In the genomic region with DNA sequence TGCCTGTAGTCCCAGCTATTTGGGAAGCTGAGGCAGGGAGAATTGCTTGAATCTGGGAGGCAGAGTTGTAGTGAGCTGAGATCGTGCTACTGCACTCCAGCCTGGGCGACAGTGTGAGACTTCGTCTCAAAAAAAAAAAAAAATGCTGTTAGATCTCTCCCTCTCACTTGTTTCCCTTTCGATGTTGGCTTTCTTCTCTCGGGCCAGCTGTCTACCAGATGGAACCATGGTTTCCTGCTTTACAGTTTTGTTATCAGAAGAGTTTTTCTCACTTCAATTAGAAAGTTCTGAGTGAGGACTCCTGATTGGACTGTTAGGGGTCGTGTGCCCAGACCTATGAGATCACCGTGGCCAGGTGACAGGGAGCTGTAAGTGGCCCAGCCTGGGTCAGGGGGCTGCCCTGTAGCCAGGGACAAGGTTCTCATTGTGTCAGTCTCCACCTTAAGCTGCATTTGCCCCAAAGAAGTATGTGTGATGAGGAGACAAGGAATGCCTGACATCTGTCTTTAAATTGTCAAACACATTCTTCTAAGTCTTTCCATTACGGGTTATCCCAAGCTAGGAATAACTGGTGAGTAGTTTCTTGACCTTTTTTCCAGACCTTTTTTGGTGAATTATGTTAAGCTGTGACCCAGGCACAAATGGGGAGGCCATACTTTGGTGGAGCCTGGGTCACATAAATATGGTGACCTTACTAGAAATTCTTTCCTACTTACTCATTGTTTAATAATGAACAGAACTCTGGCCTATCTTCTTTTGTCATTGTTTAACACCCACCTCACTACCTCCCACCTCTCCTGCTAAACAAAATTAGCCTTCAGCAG, we compare ENCODE assay signal across 8 cellular contexts. TPM values are rescaled to one million over a fixed set of nuclear protein-coding genes. Genes with fewer than 3 reads are reported as not detected.
A peak's percentile ranks its signal among the peaks of the same experiment; 100 is the strongest.
DNase-seq lines count a peak whose midpoint lies in the region; ATAC-seq lines count a peak whose summit lies in the region.

No MANE protein-coding gene starts in this region.

- peaks cover 36% of the 10 kb centered on the region for H3K4me1 ChIP-seq in iPS-15b (ENCODE audit: control insufficient read depth, insufficient read depth, low read length)

- peak overlapping the region; percentile 70 for H3K27ac Mint-ChIP-seq in activated CD4-positive, alpha-beta memory T cell treated with anti-CD3 and anti-CD28 coated beads, Interleukin-2, amount 10 ng/mL, durations not matched to agents 7 days and 5 days

- no peaks in the 10 kb centered on the region for H3K36me3 ChIP-seq in iPS-15b (ENCODE audit: control insufficient read depth, insufficient read depth, low read length)

- ATAC-seq in HG03097 (IDR thresholded peaks at IDR 0.05; ENCODE audit: low FRiP score, unreplicated experiment) (peak; percentile 93), esophagus mucosa (no peak)

- CTCF ChIA-PET in activated CD4-positive, alpha-beta memory T cell treated with anti-CD3 and anti-CD28 coated beads, Interleukin-2, amount 10 ng/mL, durations not matched to agents 7 days and 5 days (lab: Charles Lee), result interaction anchor here (0.6 to 3.2 kb wide), 5 partner anchors 13 to 85 kb away, joined by 3 to 23 read pairs (median 3); a partner anchor contains a TSS

- no peaks in the 10 kb centered on the region for H3K27me3 ChIP-seq in iPS-15b (ENCODE audit: control insufficient read depth, insufficient read depth, low read length)

- peak overlapping the region; percentile 2 for H3K4me3 Mint-ChIP-seq in activated CD4-positive, alpha-beta memory T cell treated with anti-CD3 and anti-CD28 coated beads, Interleukin-2, amount 10 ng/mL, durations not matched to agents 7 days and 5 days

- DNase-seq in activated CD4-positive, CD25-positive, alpha-beta regulatory T cell treated with anti-CD3 and anti-CD28 coated beads, Interleukin-2, amount 50 U/mL, for 16 hours (ENCODE audit: low read depth, low spot score), result peak; percentile 15
- DNase-seq in activated CD4-positive, CD25-positive, alpha-beta regulatory T cell treated with anti-CD3 and anti-CD28 coated beads, Interleukin-2, amount 50 U/mL, for 72 hours, result no peak
- DNase-seq in activated CD4-positive, alpha-beta memory T cell treated with anti-CD3 and anti-CD28 coated beads, Interleukin-2, amount 10 ng/mL, durations not matched to agents 7 days and 5 days, result peak; percentile 39
- no peak for DNase-seq in DMS79 (lab: John Stamatoyannopoulos, UW)
- DNase-seq in DMS114 treated with DMSO at 0.1 percent for 48 hours (lab: John Stamatoyannopoulos, UW; ENCODE audit: unreplicated experiment), result no peak

- H3K9ac ChIP-seq in iPS-15b (ENCODE audit: low read depth, low read length), result peak overlapping the region; percentile 51

- H3K9me3 ChIP-seq in iPS-15b (ENCODE audit: control insufficient read depth, insufficient read depth, low read length), result no peaks in the 10 kb centered on the region

- no peaks in the 10 kb centered on the region for H3K9me3 Mint-ChIP-seq in activated CD4-positive, alpha-beta memory T cell treated with anti-CD3 and anti-CD28 coated beads, Interleukin-2, amount 10 ng/mL, durations not matched to agents 7 days and 5 days

- POLR2A ChIA-PET in activated CD4-positive, alpha-beta memory T cell treated with anti-CD3 and anti-CD28 coated beads, Interleukin-2, amount 10 ng/mL, durations not matched to agents 7 days and 5 days (lab: Charles Lee), result interaction anchor here (0.8 to 3.6 kb wide), 6 partner anchors 13 to 101 kb away, joined by 3 to 27 read pairs (median 4); a partner anchor contains a TSS

- H3K27me3 Mint-ChIP-seq in activated CD4-positive, alpha-beta memory T cell treated with anti-CD3 and anti-CD28 coated beads, Interleukin-2, amount 10 ng/mL, durations not matched to agents 7 days and 5 days, result no peaks in the 10 kb centered on the region

- no peak overlapping the region for H3K4me3 ChIP-seq in iPS-15b (ENCODE audit: low read depth, low read length)

- peaks cover 31% of the 10 kb centered on the region for H3K4me1 Mint-ChIP-seq in activated CD4-positive, alpha-beta memory T cell treated with anti-CD3 and anti-CD28 coated beads, Interleukin-2, amount 10 ng/mL, durations not matched to agents 7 days and 5 days

- peaks cover 12% of the 10 kb centered on the region for H3K36me3 Mint-ChIP-seq in activated CD4-positive, alpha-beta memory T cell treated with anti-CD3 and anti-CD28 coated beads, Interleukin-2, amount 10 ng/mL, durations not matched to agents 7 days and 5 days (ENCODE audit: low read depth)

RNA-seq across cellular contexts. Expression of a gene that starts 25.2 kb away (rescaled TPM):
- 10 to 100 TPM; 16.7 to 17.2 TPM for total RNA-seq in activated CD4-positive, alpha-beta memory T cell treated with anti-CD3 and anti-CD28 coated beads, Interleukin-2, amount 10 ng/mL, durations not matched to agents 7 days and 5 days
- total RNA-seq in esophagus mucosa, result 11.4 TPM

RNA-seq across cellular contexts. Expression of a gene that starts 32.3 kb away (rescaled TPM):
- 1,000 to 10,000 TPM; 2,309 to 2,338 TPM for total RNA-seq in activated CD4-positive, alpha-beta memory T cell treated with anti-CD3 and anti-CD28 coated beads, Interleukin-2, amount 10 ng/mL, durations not matched to agents 7 days and 5 days
- 2,164 TPM for total RNA-seq in esophagus mucosa

RNA-seq across cellular contexts. Expression of a gene that starts 32.7 kb away (rescaled TPM):
- 10 to 100 TPM; 28.9 to 30.0 TPM for total RNA-seq in activated CD4-positive, alpha-beta memory T cell treated with anti-CD3 and anti-CD28 coated beads, Interleukin-2, amount 10 ng/mL, durations not matched to agents 7 days and 5 days
- total RNA-seq in esophagus mucosa, result 8.9 TPM

Comparison
In these comparisons a context has a peak if more than half of its experiments do, and no peak if none do; other contexts are left out.
1. DNase-seq: peak in activated CD4-positive, CD25-positive, alpha-beta regulatory T cell treated with anti-CD3 and anti-CD28 coated beads, Interleukin-2, amount 50 U/mL, for 16 hours (single experiment) and activated CD4-positive, alpha-beta memory T cell treated with anti-CD3 and anti-CD28 coated beads, Interleukin-2, amount 10 ng/mL, durations not matched to agents 7 days and 5 days (single experiment); none in activated CD4-positive, CD25-positive, alpha-beta regulatory T cell treated with anti-CD3 and anti-CD28 coated beads, Interleukin-2, amount 50 U/mL, for 72 hours (single experiment), DMS79 (single experiment) and DMS114 treated with DMSO at 0.1 percent for 48 hours (single experiment).